Comparison of ENCODE assay signal across 29 cellular contexts in the genomic region with DNA sequence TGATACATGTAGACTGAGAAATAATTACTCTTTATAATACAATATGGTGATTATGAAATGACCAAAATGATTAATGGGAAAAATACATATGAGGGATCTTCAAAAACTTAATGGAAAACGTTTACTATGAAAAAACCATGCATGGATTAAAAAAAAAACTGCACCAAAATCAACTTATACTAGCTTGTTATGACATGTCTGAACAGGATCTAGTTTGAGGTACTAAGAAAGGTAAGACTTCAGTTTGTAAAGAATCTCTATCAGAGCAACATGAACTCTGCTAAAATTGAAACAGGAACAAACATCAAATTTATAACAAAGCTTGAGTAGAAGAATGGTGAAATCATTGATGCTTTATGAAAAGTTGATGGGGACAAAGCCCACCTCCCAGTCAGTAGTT.
"Had no signal": no experiment of that assay in that cellular context is flagged by ENCODE, and none has a peak within 500 bp of the region (broad histone marks: within the 10 kb centered on the region; RNA-seq: fewer than 3 reads in every experiment).

No MANE protein-coding gene starts in this region.

- H3K4me3 ChIP-seq: stomach, suprapubic skin, testis, thoracic aorta, thyroid gland, tibial artery, tibial nerve, transverse colon, upper lobe of left lung, upper lobe of right lung, uterus, vagina had no signal

- H3K4me1 ChIP-seq: testis, tibial nerve, transverse colon, upper lobe of right lung, vagina had no signal

- H3K4me1 Mint-ChIP-seq: stimulated activated effector memory CD8-positive, alpha-beta T cell treated with anti-CD3 and anti-CD28 coated beads, Interleukin-12 subunit alpha, Interleukin-12 subunit beta, amount 100 ng/mL, for 72 hours; stimulated activated memory B cell treated with anti-CD40 and anti-IgM and Interleukin-4, amounts not matched to agents 10 μg/mL and 1 μg/mL and 100 μg/mL, for 72 hours; stimulated activated naive B cell treated with anti-CD40 and anti-IgM and Interleukin-4, amounts not matched to agents 10 μg/mL and 1 μg/mL and 100 μg/mL, for 72 hours; stimulated activated naive CD8-positive, alpha-beta T cell treated with anti-CD3 and anti-CD28 coated beads, Interleukin-15, amount 100 ng/mL, for 72 hours had no signal

- H3K27me3 ChIP-seq: stomach, suprapubic skin, testis, thyroid gland, tibial artery, tibial nerve, transverse colon, upper lobe of left lung, upper lobe of right lung, uterus, vagina had no signal

- H3K9me3 ChIP-seq: suprapubic skin, testis, thoracic aorta, thyroid gland, tibial artery, transverse colon, upper lobe of left lung, upper lobe of right lung, uterus, vagina had no signal

- H3K27ac ChIP-seq: stomach, suprapubic skin, testis, thoracic aorta, thyroid gland, tibial artery, tibial nerve, transverse colon, upper lobe of left lung, upper lobe of right lung, uterus, vagina had no signal

- H3K9me3 Mint-ChIP-seq: stimulated activated effector memory CD8-positive, alpha-beta T cell treated with anti-CD3 and anti-CD28 coated beads, Interleukin-12 subunit alpha, Interleukin-12 subunit beta, amount 100 ng/mL, for 72 hours; stimulated activated memory B cell treated with anti-CD40 and anti-IgM and Interleukin-4, amounts not matched to agents 10 μg/mL and 1 μg/mL and 100 μg/mL, for 72 hours; stimulated activated naive CD8-positive, alpha-beta T cell treated with anti-CD3 and anti-CD28 coated beads, Interleukin-15, amount 100 ng/mL, for 72 hours had no signal

- H3K27me3 Mint-ChIP-seq: stimulated activated memory B cell treated with anti-CD40 and anti-IgM and Interleukin-4, amounts not matched to agents 10 μg/mL and 1 μg/mL and 100 μg/mL, for 72 hours; stimulated activated naive B cell treated with anti-CD40 and anti-IgM and Interleukin-4, amounts not matched to agents 10 μg/mL and 1 μg/mL and 100 μg/mL, for 72 hours; stimulated activated naive CD8-positive, alpha-beta T cell treated with anti-CD3 and anti-CD28 coated beads, Interleukin-15, amount 100 ng/mL, for 72 hours; type B pancreatic cell had no signal

- FAIRE-seq: urothelium cell line had no signal

- H3K36me3 Mint-ChIP-seq: stimulated activated effector memory CD8-positive, alpha-beta T cell treated with anti-CD3 and anti-CD28 coated beads, Interleukin-12 subunit alpha, Interleukin-12 subunit beta, amount 100 ng/mL, for 72 hours; stimulated activated memory B cell treated with anti-CD40 and anti-IgM and Interleukin-4, amounts not matched to agents 10 μg/mL and 1 μg/mL and 100 μg/mL, for 72 hours; stimulated activated naive B cell treated with anti-CD40 and anti-IgM and Interleukin-4, amounts not matched to agents 10 μg/mL and 1 μg/mL and 100 μg/mL, for 72 hours had no signal

- H3K4me3 Mint-ChIP-seq: stimulated activated effector memory CD8-positive, alpha-beta T cell treated with anti-CD3 and anti-CD28 coated beads, Interleukin-12 subunit alpha, Interleukin-12 subunit beta, amount 100 ng/mL, for 72 hours; stimulated activated memory B cell treated with anti-CD40 and anti-IgM and Interleukin-4, amounts not matched to agents 10 μg/mL and 1 μg/mL and 100 μg/mL, for 72 hours; stimulated activated naive B cell treated with anti-CD40 and anti-IgM and Interleukin-4, amounts not matched to agents 10 μg/mL and 1 μg/mL and 100 μg/mL, for 72 hours; stimulated activated naive CD8-positive, alpha-beta T cell treated with anti-CD3 and anti-CD28 coated beads, Interleukin-15, amount 100 ng/mL, for 72 hours; stimulated activated naive CD8-positive, alpha-beta T cell treated with anti-CD3 and anti-CD28 coated beads, Interleukin-15, Interleukin-2, amounts not matched to agents 100 ng/mL and 50 ng/mL, for 24 hours; type B pancreatic cell had no signal

- H3K36me3 ChIP-seq: stomach, suprapubic skin, thoracic aorta, thyroid gland, tibial artery, tibial nerve, transverse colon, upper lobe of left lung, upper lobe of right lung, uterus, vagina had no signal

- DNase-seq: stimulated activated CD4-positive, alpha-beta T cell treated with anti-CD3 and anti-CD28 coated beads, Interleukin-2, amount 100 ng/mL, for 48 hours; stimulated activated CD4-positive, alpha-beta T cell treated with anti-CD3 and anti-CD28 coated beads, Interleukin-4, amount 100 ng/mL, for 1 hour; stimulated activated CD4-positive, alpha-beta T cell treated with anti-CD3 and anti-CD28 coated beads, Interleukin-4, amount 100 ng/mL, for 24 hours; stimulated activated CD4-positive, alpha-beta T cell treated with anti-CD3 and anti-CD28 coated beads, Interleukin-4, amount 100 ng/mL, for 4 hours; stimulated activated CD8-positive, alpha-beta memory T cell treated with anti-CD3 and anti-CD28 coated beads, Interleukin-4, amount 100 ng/mL, for 48 hours; stimulated activated naive B cell treated with anti-CD40 and anti-IgM and Interleukin-4, amounts not matched to agents 10 μg/mL and 1 μg/mL and 100 μg/mL, for 72 hours; stimulated activated naive CD4-positive, alpha-beta T cell; stimulated activated naive CD4-positive, alpha-beta T cell treated with Interleukin-2 at 50 U/mL for 16 hours; stimulated activated naive CD8-positive, alpha-beta T cell treated with anti-CD3 and anti-CD28 coated beads, Interleukin-15, amount 100 ng/mL, for 72 hours; stimulated activated naive CD8-positive, alpha-beta T cell treated with anti-CD3 and anti-CD28 coated beads, Interleukin-15, Interleukin-2, amounts not matched to agents 100 U/mL and 50 U/mL, for 24 hours; stomach; substantia nigra; testis; thyroid gland; tibial artery; transverse colon; trophoblast cell; upper lobe of left lung; upper lobe of right lung; uterus had no signal

- ATAC-seq: stimulated activated effector memory CD8-positive, alpha-beta T cell treated with anti-CD3 and anti-CD28 coated beads, Interleukin-12 subunit alpha, Interleukin-12 subunit beta, amount 100 ng/mL, for 72 hours; stimulated activated memory B cell treated with anti-CD40 and anti-IgM and Interleukin-4, amounts not matched to agents 10 μg/mL and 1 μg/mL and 100 μg/mL, for 72 hours; stimulated activated naive B cell treated with anti-CD40 and anti-IgM and Interleukin-4, amounts not matched to agents 10 μg/mL and 1 μg/mL and 100 μg/mL, for 72 hours; stimulated activated naive CD8-positive, alpha-beta T cell treated with anti-CD3 and anti-CD28 coated beads, Interleukin-15, amount 100 ng/mL, for 72 hours; stimulated activated naive CD8-positive, alpha-beta T cell treated with anti-CD3 and anti-CD28 coated beads, Interleukin-15, Interleukin-2, amounts not matched to agents 100 U/mL and 50 U/mL, for 24 hours; upper lobe of right lung had no signal

- H3K27ac Mint-ChIP-seq: stimulated activated effector memory CD8-positive, alpha-beta T cell treated with anti-CD3 and anti-CD28 coated beads, Interleukin-12 subunit alpha, Interleukin-12 subunit beta, amount 100 ng/mL, for 72 hours; stimulated activated memory B cell treated with anti-CD40 and anti-IgM and Interleukin-4, amounts not matched to agents 10 μg/mL and 1 μg/mL and 100 μg/mL, for 72 hours; stimulated activated naive B cell treated with anti-CD40 and anti-IgM and Interleukin-4, amounts not matched to agents 10 μg/mL and 1 μg/mL and 100 μg/mL, for 72 hours; stimulated activated naive CD8-positive, alpha-beta T cell treated with anti-CD3 and anti-CD28 coated beads, Interleukin-15, amount 100 ng/mL, for 72 hours; stimulated activated naive CD8-positive, alpha-beta T cell treated with anti-CD3 and anti-CD28 coated beads, Interleukin-15, Interleukin-2, amounts not matched to agents 100 ng/mL and 50 ng/mL, for 24 hours; type B pancreatic cell had no signal
